ENCODE assay signal across 18 cellular contexts in the genomic region with DNA sequence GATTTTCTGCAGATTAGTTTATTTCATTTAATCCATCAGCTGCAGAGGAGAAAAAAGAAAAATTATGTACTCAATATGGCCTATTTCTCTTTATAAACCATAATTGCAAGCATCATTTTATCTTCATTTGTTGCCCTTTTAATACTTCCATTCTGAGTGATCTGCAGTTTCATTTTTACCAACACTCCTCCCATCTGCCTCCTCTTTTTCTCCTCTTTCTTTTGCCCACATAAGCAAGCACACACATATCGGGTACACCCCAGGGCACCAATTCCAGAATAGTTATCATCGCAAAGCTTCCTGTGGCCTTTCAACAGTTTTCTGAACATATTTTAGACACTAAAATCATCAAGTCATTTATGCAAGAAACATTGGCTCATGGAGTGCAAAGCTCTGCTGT.
A peak's percentile ranks its signal among the peaks of the same experiment; 100 is the strongest.
DNase-seq lines count a peak whose midpoint lies in the region; ATAC-seq and TF ChIP-seq lines count a peak whose summit lies in the region.
"Had no signal": no experiment of that assay in that cellular context is flagged by ENCODE, and none has a peak within 500 bp of the region (broad histone marks: within the 10 kb centered on the region; RNA-seq: fewer than 3 reads in every experiment).

No MANE protein-coding gene starts in this region.

- intact Hi-C loops in PC-9 (cut with micrococcal nuclease; ENCODE audit: unreplicated experiment), result no loop called here

- CTCF ChIA-PET in PC-9 (lab: Charles Lee), result interaction anchor here (0.6 kb wide), 1 partner anchor 152 kb away, joined by 8 read pairs; no protein-coding TSS in a partner anchor

- peaks cover 2 to 8% of the 10 kb centered on the region in 2 donors for H3K36me3 Mint-ChIP-seq in activated T-cell treated with anti-CD3 and anti-CD28 coated beads, Interleukin-2, amount 50 U/mL, for 72 hours (ENCODE audit: insufficient read depth in 2 of 2)
- H3K36me3 Mint-ChIP-seq in stimulated activated memory B cell treated with anti-CD40 and anti-IgM and Interleukin-4, amounts not matched to agents 10 μg/mL and 1 μg/mL and 100 μg/mL, for 72 hours, result peaks cover 36% of the 10 kb centered on the region

- no peak for TF ChIP-seq CTCF in OCI-LY3 (IDR thresholded peaks at IDR 0.05; ENCODE audit: low read depth, low read length)
- no peak for TF ChIP-seq CTCF in PC-9 (conservative IDR thresholded peaks at IDR 0.05)

- H3K4me2 ChIP-seq in OCI-LY3 (ENCODE audit: low read length), result peak overlapping the region; percentile 79
- H3K4me2 ChIP-seq in PC-9, result no peak overlapping the region
- H3K4me2 ChIP-seq: KMS-11 had no signal

- H3K4me1 ChIP-seq in OCI-LY3 (ENCODE audit: low read length), result peaks cover 57% of the 10 kb centered on the region
- H3K4me1 ChIP-seq in PC-9 (replicated peaks; ENCODE audit: insufficient read depth), result no peaks in the 10 kb centered on the region

- no peaks in the 10 kb centered on the region for H3K79me2 ChIP-seq in OCI-LY3 (ENCODE audit: low read length)
- H3K79me2 ChIP-seq in PC-9 (ENCODE audit: low read depth), result no peaks in the 10 kb centered on the region

- H3K4me3 ChIP-seq in OCI-LY3 (ENCODE audit: low read length), result peak overlapping the region; percentile 51
- no peak overlapping the region for H3K4me3 ChIP-seq in PC-9

- peak overlapping the region in 1 of 2 donors; percentile 7 for H3K4me3 Mint-ChIP-seq in activated T-cell treated with anti-CD3 and anti-CD28 coated beads, Interleukin-2, amount 50 U/mL, for 72 hours
- H3K4me3 Mint-ChIP-seq in stimulated activated memory B cell treated with anti-CD40 and anti-IgM and Interleukin-4, amounts not matched to agents 10 μg/mL and 1 μg/mL and 100 μg/mL, for 72 hours, result peak overlapping the region; percentile 1
- H3K4me3 Mint-ChIP-seq: CD8-positive, alpha-beta memory T cell; H9 had no signal

- peaks cover 13% of the 10 kb centered on the region for H3K4me1 Mint-ChIP-seq in activated T-cell treated with anti-CD3 and anti-CD28 coated beads, Interleukin-2, amount 50 U/mL, for 72 hours (ENCODE audit: low read depth)
- peaks cover 15% of the 10 kb centered on the region for H3K4me1 Mint-ChIP-seq in stimulated activated memory B cell treated with anti-CD40 and anti-IgM and Interleukin-4, amounts not matched to agents 10 μg/mL and 1 μg/mL and 100 μg/mL, for 72 hours

- DNase-seq in activated T-cell treated with anti-CD3 and anti-CD28 coated beads, Interleukin-2, amount 50 U/mL, for 72 hours, result no peak
- DNase-seq in activated T-cell treated with anti-CD3 and anti-CD28 coated beads for 4 hours (no peak), fibroblast of gingiva (ENCODE audit: low read depth) (peak; percentile 9), AML-193 (lab: John Stamatoyannopoulos, UW) (no peak), PC-9 (no peak)
- DNase-seq: CD8-positive, alpha-beta memory T cell; DMS79; H9; NCI-H1417 treated with DMSO at 0.1 percent for 48 hours; NCI-H187 treated with DMSO at 0.1 percent for 48 hours; NCI-H226; NCI-H524; PC-3 had no signal

- H3K27me3 ChIP-seq in OCI-LY3 (ENCODE audit: low read depth, low read length), result no peaks in the 10 kb centered on the region
- H3K27me3 ChIP-seq in PC-9 (ENCODE audit: insufficient read depth, low read depth), result no peaks in the 10 kb centered on the region

- peak overlapping the region; percentile 64 for H3K27ac Mint-ChIP-seq in activated T-cell treated with anti-CD3 and anti-CD28 coated beads, Interleukin-2, amount 50 U/mL, for 72 hours
- peak overlapping the region; percentile 61 for H3K27ac Mint-ChIP-seq in stimulated activated memory B cell treated with anti-CD40 and anti-IgM and Interleukin-4, amounts not matched to agents 10 μg/mL and 1 μg/mL and 100 μg/mL, for 72 hours

- H2AFZ ChIP-seq in OCI-LY3 (ENCODE audit: low read depth, low read length) (0 out of 2 replicates have a peak overlapping the region, but pooled peaks have one; percentile 28), PC-9 (no peak overlapping the region)

- H3K9ac ChIP-seq in OCI-LY3 (ENCODE audit: low read length), result peak overlapping the region; percentile 41
- H3K9ac ChIP-seq: KMS-11 had no signal

- no peaks in the 10 kb centered on the region for H3K9me2 ChIP-seq in PC-9 (ENCODE audit: insufficient read depth)

- ATAC-seq in activated T-cell treated with anti-CD3 and anti-CD28 coated beads, Interleukin-2, amount 50 U/mL, for 72 hours (replicated peaks in 1 of 2), result no peak
- ATAC-seq in stimulated activated memory B cell treated with anti-CD40 and anti-IgM and Interleukin-4, amounts not matched to agents 10 μg/mL and 1 μg/mL and 100 μg/mL, for 72 hours, result no peak
- ATAC-seq in GM21367 (IDR thresholded peaks at IDR 0.05; ENCODE audit: unreplicated experiment), result no peak
- ATAC-seq: HepG2, PC-3 had no signal

- H4K20me1 ChIP-seq in OCI-LY3 (ENCODE audit: insufficient read depth, low read length) (no peaks in the 10 kb centered on the region), PC-9 (ENCODE audit: insufficient read depth) (no peaks in the 10 kb centered on the region)

- H3K36me3 ChIP-seq in OCI-LY3 (replicated peaks; ENCODE audit: low read depth, low read length), result no peaks in the 10 kb centered on the region
- peaks cover 3% of the 10 kb centered on the region; the same call in 1 of the 2 replicates for H3K36me3 ChIP-seq in PC-9 (ENCODE audit: low read depth)

- no peaks in the 10 kb centered on the region for H3K9me3 Mint-ChIP-seq in activated T-cell treated with anti-CD3 and anti-CD28 coated beads, Interleukin-2, amount 50 U/mL, for 72 hours
- H3K9me3 Mint-ChIP-seq in stimulated activated memory B cell treated with anti-CD40 and anti-IgM and Interleukin-4, amounts not matched to agents 10 μg/mL and 1 μg/mL and 100 μg/mL, for 72 hours, result no peaks in the 10 kb centered on the region
- H3K9me3 Mint-ChIP-seq: CD8-positive, alpha-beta memory T cell had no signal

- no peaks in the 10 kb centered on the region for H3F3A ChIP-seq in PC-9 (ENCODE audit: insufficient read depth, low read depth)

- H3K27me3 Mint-ChIP-seq in activated T-cell treated with anti-CD3 and anti-CD28 coated beads, Interleukin-2, amount 50 U/mL, for 72 hours (ENCODE audit: low read depth), result no peaks in the 10 kb centered on the region
- no peaks in the 10 kb centered on the region for H3K27me3 Mint-ChIP-seq in stimulated activated memory B cell treated with anti-CD40 and anti-IgM and Interleukin-4, amounts not matched to agents 10 μg/mL and 1 μg/mL and 100 μg/mL, for 72 hours
- H3K27me3 Mint-ChIP-seq: CD8-positive, alpha-beta memory T cell had no signal

- H3K9me3 ChIP-seq in OCI-LY3 (ENCODE audit: insufficient read depth, low read length), result 0 out of 2 replicates have a peak, but pooled peaks cover 1% of the 10 kb centered on the region
- no peaks in the 10 kb centered on the region for H3K9me3 ChIP-seq in PC-9 (ENCODE audit: insufficient read depth, low read depth)

- no TSS peak for BruUV-seq in PC-9 (replicated peaks; lab: Mats Ljungman, UMichigan)

- peak overlapping the region; percentile 70 for H3K27ac ChIP-seq in OCI-LY3 (ENCODE audit: low read length)
- H3K27ac ChIP-seq in PC-9, result no peak overlapping the region
- H3K27ac ChIP-seq: KMS-11 had no signal

- POLR2A ChIA-PET in PC-9 (lab: Charles Lee; ENCODE audit: unreplicated experiment), result no interaction called here
